30 cellular contexts compared by ENCODE assay signal in the genomic region with DNA sequence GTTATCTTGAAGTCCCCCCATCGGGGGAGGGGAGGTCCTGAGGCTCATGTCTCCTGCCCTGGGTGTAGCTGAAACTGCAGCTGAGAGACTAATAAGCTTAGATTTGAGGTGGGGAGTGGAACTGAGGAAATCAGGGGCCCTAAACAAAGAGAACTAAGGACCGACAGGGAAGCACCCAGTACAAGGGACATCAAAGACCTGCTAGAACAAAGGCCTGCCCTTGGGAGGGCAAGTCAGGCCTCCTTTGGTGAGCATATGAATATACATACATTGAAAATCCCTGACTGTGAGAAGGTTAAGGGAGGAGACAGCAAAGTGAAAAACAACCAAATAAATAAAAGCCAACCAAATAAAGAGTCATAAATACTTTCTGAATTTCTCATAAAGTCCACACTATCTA.
"Had no signal": no experiment of that assay in that cellular context is flagged by ENCODE, and none has a peak within 500 bp of the region (broad histone marks: within the 10 kb centered on the region; RNA-seq: fewer than 3 reads in every experiment).

No MANE protein-coding gene starts in this region.

- H3K27ac Mint-ChIP-seq: activated naive CD8-positive, alpha-beta T cell; activated T-helper 2 cell treated with anti-CD3 and anti-CD28 coated beads, Interferon-gamma antibody, Interleukin-2, Interleukin-4, amounts not matched to agents 10 μg/mL and 5 μg/mL and 100 μg/mL, durations not matched to agents 14 hours and 24 hours and 36 hours; immature natural killer cell; mesothelial cell of epicardium; naive thymus-derived CD8-positive, alpha-beta T cell; type B pancreatic cell had no signal

- H3K27me3 ChIP-seq: adrenal gland, breast epithelium, gastrocnemius medialis, left lung, neutrophil, ovary, right atrium auricular region had no signal

- DNase-seq: activated CD4-positive, alpha-beta T cell treated with anti-CD3 and anti-CD28 coated beads for 4 hours; activated CD4-positive, alpha-beta T cell treated with anti-CD3 and anti-CD28 coated beads, Interleukin-2, amount 50 U/mL, for 48 hours; activated CD4-positive, CD25-positive, alpha-beta regulatory T cell; activated CD8-positive, alpha-beta memory T cell treated with anti-CD3 and anti-CD28 coated beads, Interleukin-2, amount 50 U/mL, for 48 hours; activated naive CD4-positive, alpha-beta T cell; activated T-cell treated with anti-CD3 and anti-CD28 coated beads, Interleukin-2, amount 50 U/mL, for 4 hours; adrenal gland; effector memory CD4-positive, alpha-beta T cell; gastrocnemius medialis; head of caudate nucleus; hypothalamus; immature natural killer cell; kidney glomerular epithelial cell; left lung; naive thymus-derived CD8-positive, alpha-beta T cell; ovary; stimulated activated CD4-positive, alpha-beta T cell treated with anti-CD3 and anti-CD28 coated beads, Interleukin-4, amount 100 ng/mL, for 24 hours; stimulated activated naive CD4-positive, alpha-beta T cell treated with Interleukin-2 at 50 U/mL for 16 hours; T1000 had no signal

- H3K9me3 ChIP-seq: adrenal gland, breast epithelium, gastrocnemius medialis, left lung, neutrophil, ovary, prostate gland, right atrium auricular region, thoracic aorta had no signal

- H3K27me3 Mint-ChIP-seq: activated naive CD8-positive, alpha-beta T cell; central memory CD8-positive, alpha-beta T cell; naive thymus-derived CD8-positive, alpha-beta T cell; type B pancreatic cell had no signal

- H3K4me3 ChIP-seq: adrenal gland, breast epithelium, gastrocnemius medialis, left lung, lung, ovary, prostate gland, right atrium auricular region, thoracic aorta had no signal

- H3K9me3 Mint-ChIP-seq: activated T-cell treated with anti-CD3 and anti-CD28 coated beads, Interleukin-2, amount 50 U/mL, for 4 hours; activated T-helper 2 cell treated with anti-CD3 and anti-CD28 coated beads, Interferon-gamma antibody, Interleukin-2, Interleukin-4, amounts not matched to agents 10 μg/mL and 5 μg/mL and 100 μg/mL, durations not matched to agents 14 hours and 24 hours and 36 hours; mesothelial cell of epicardium; type B pancreatic cell had no signal

- H3K4me1 ChIP-seq: adrenal gland, breast epithelium, gastrocnemius medialis, left lung, prostate gland, right atrium auricular region had no signal

- H3K36me3 Mint-ChIP-seq: activated naive CD8-positive, alpha-beta T cell; immature natural killer cell; mesothelial cell of epicardium; naive thymus-derived CD8-positive, alpha-beta T cell; type B pancreatic cell had no signal

- H3K36me3 ChIP-seq: adrenal gland, breast epithelium, gastrocnemius medialis, left lung, neutrophil, ovary, prostate gland, right atrium auricular region, thoracic aorta had no signal

- H3K27ac ChIP-seq: adrenal gland, breast epithelium, gastrocnemius medialis, left lung, neutrophil, ovary, prostate gland, right atrium auricular region, thoracic aorta had no signal

- H3K4me1 Mint-ChIP-seq: central memory CD8-positive, alpha-beta T cell; immature natural killer cell; mesothelial cell of epicardium; naive thymus-derived CD8-positive, alpha-beta T cell had no signal

- H3K4me3 Mint-ChIP-seq: activated naive CD8-positive, alpha-beta T cell; activated T-cell treated with anti-CD3 and anti-CD28 coated beads, Interleukin-2, amount 50 U/mL, for 4 hours; central memory CD8-positive, alpha-beta T cell; immature natural killer cell; mesothelial cell of epicardium; naive thymus-derived CD8-positive, alpha-beta T cell; type B pancreatic cell had no signal
